8 cellular contexts compared by ENCODE assay signal in the genomic region with DNA sequence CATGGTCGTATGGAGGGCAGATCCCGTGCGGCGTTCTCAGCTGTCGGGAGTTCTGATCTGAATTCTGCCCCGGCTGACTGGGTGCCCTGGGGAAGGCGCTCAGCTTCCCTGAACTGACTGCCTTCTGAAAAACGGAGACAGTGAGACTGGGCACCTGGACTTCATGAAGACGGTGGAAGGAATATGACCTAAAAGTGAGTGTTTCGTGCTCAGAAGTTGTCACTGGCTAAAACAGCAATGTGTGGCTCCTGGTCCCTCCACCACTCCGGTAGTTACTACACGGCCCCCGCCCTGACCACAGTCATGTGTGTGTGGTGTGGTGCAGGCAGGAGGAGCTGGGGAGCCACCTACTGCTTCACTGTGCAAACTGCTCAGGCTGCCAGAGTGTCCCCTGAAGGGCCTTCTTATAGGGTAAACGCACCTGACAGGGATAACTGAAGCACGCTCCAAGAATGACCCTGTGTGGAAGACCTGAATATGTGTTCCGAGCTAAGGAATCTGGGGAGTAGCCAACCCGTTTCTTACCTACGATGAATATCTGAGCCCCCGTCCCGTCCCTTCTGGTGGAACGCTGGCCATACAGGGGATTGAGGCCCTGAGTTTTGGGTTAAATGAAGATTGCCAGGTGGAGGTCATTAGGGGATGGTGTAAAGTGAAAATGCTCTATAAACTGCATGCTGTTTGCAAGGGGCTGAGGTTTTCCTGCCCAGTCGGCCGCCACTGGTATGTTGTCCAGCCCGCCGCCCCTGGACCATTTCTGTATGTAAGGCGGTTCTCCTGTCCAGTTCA. TPM values are rescaled to one million over a fixed set of nuclear protein-coding genes. Genes with fewer than 3 reads are reported as not detected.
DNase-seq lines count a peak whose midpoint lies in the region; ATAC-seq, FAIRE-seq and TF ChIP-seq lines count a peak whose summit lies in the region.

No MANE protein-coding gene starts in this region.

- CTCF ChIA-PET in GM12878 (lab: Yijun Ruan, JAX) = interaction anchor here (1.0 to 1.2 kb wide), 2 partner anchors 42 to 163 kb away, joined by 3 to 5 read pairs; no protein-coding TSS in a partner anchor

- peak; percentile 77 for ATAC-seq in DND-41 (ENCODE audit: insufficient read depth, low read depth)
- peak; percentile 96 for ATAC-seq in GM12878
- ATAC-seq in GM19455 (IDR thresholded peaks at IDR 0.05; ENCODE audit: unreplicated experiment) = no peak

- H2AFZ ChIP-seq in DND-41 (ENCODE audit: low read depth, low read length) (no peak overlapping the region), KMS-11 (ENCODE audit: low read depth) (peak overlapping the region; percentile 32; the same call in 1 of the 2 replicates), GM12878 (ENCODE audit: control insufficient read depth, low read depth, low read length) (no peak overlapping the region)

- no peak for FAIRE-seq in GM12878 (lab: Jason Lieb, UNC)

- intact Hi-C loops in GM12878 (cut with micrococcal nuclease; ENCODE audit: unreplicated experiment) = no loop called here
- intact Hi-C loops in spleen (cut with DNase I; ENCODE audit: low total_unique reads) = no loop called here

- no peaks in the 10 kb centered on the region for H3K79me2 ChIP-seq in DND-41 (ENCODE audit: insufficient read depth, low read length)
- H3K79me2 ChIP-seq in KMS-11 (ENCODE audit: insufficient read depth, low read depth) = no peaks in the 10 kb centered on the region
- no peaks in the 10 kb centered on the region for H3K79me2 ChIP-seq in GM12878 (ENCODE audit: control insufficient read depth, insufficient read depth, low read length)

- H4K20me1 ChIP-seq in DND-41 (ENCODE audit: insufficient read depth, low read length) (no peaks in the 10 kb centered on the region; the same call in none of the 2 replicates), KMS-11 (ENCODE audit: insufficient read depth) (no peaks in the 10 kb centered on the region), GM12878 (ENCODE audit: control insufficient read depth, insufficient read depth) (no peaks in the 10 kb centered on the region)

- DNase-seq in DND-41 = peak; percentile 35
- DNase-seq in SW480 (ENCODE audit: low spot score) = peak; percentile 85
- DNase-seq in GM12878 (ENCODE audit: low read depth, low spot score) = no peak
- DNase-seq in iPS-NIHi11 (ENCODE audit: low spot score) = peak; percentile 68
- peak; percentile 83 for DNase-seq in spleen
- no peak for DNase-seq in midbrain (lab: John Stamatoyannopoulos, UW)

- WGBS in GM12878 (ENCODE audit: insufficient coverage, insufficient replicate concordance, low lambda C conversion rate, missing lambda C conversion rate) = 44% methylated on average over 26 of the region's 26 CpGs
- WGBS in spleen, 5 donors = 39 to 51% (median 45%) methylated on average over 23 to 26 of the region's 26 CpGs

- peak; percentile 79 for TF ChIP-seq RAD21 in GM12878 (IDR thresholded peaks at IDR 0.05; ENCODE audit: insufficient read depth, low read depth, low read length)

- no peak for TF ChIP-seq EP300 in GM12878 (IDR thresholded peaks at IDR 0.05; ENCODE audit: borderline replicate concordance in 1 of 2, control insufficient read depth in 1 of 2, low read depth in 2 of 2, low read length in 2 of 2)

- no peak overlapping the region for H3K9ac ChIP-seq in DND-41 (ENCODE audit: low read depth, low read length)
- H3K9ac ChIP-seq in KMS-11 = no peak overlapping the region
- H3K9ac ChIP-seq in GM12878 (ENCODE audit: control insufficient read depth, insufficient read depth, low read length) = no peak overlapping the region

- SMC1A ChIA-PET in GM12878 (lab: Charles Lee; ENCODE audit: uncharacterized antibody, unreplicated experiment) = interaction anchor here (1.4 kb wide), 1 partner anchor 85 kb away, joined by 3 read pairs; no protein-coding TSS in a partner anchor

- H3K4me2 ChIP-seq in DND-41 (ENCODE audit: insufficient read depth, low read length) = no peak overlapping the region
- H3K4me2 ChIP-seq in KMS-11 = no peak overlapping the region; the same call in 1 of the 2 replicates
- peak overlapping the region; percentile 30; the same call in 1 of the 2 replicates for H3K4me2 ChIP-seq in GM12878 (ENCODE audit: control insufficient read depth, insufficient read depth)

- POLR2A ChIA-PET in GM12878 (lab: Charles Lee) = no interaction called here

- in situ Hi-C loops in GM12878 (cut with MboI) = no loop called here

- H3K36me3 ChIP-seq in DND-41 (ENCODE audit: insufficient read depth, low read length) (no peaks in the 10 kb centered on the region), KMS-11 (ENCODE audit: insufficient read depth) (no peaks in the 10 kb centered on the region), GM12878 (ENCODE audit: control insufficient read depth in 2 of 2, insufficient read depth in 2 of 2, low read length in 1 of 2) (no peaks in the 10 kb centered on the region), spleen (no peaks in the 10 kb centered on the region)

- H3K27ac ChIP-seq in DND-41 (ENCODE audit: low read length) (no peak overlapping the region), KMS-11 (no peak overlapping the region), GM12878 (ENCODE audit: control insufficient read depth, insufficient read depth) (no peak overlapping the region), spleen (no peak overlapping the region)

- H3K27me3 ChIP-seq in DND-41 (ENCODE audit: insufficient read depth, low read length, poor library complexity) (peaks cover 35% of the 10 kb centered on the region), KMS-11 (ENCODE audit: insufficient read depth, low read depth) (no peaks in the 10 kb centered on the region), GM12878 (replicated peaks in 1 of 2; ENCODE audit: control insufficient read depth in 2 of 2, insufficient read depth in 2 of 2, low read length in 1 of 2) (no peaks in the 10 kb centered on the region; a peak in 3 of 4 replicates), spleen (replicated peaks in 1 of 7) (peaks cover 0 to 68% (median 0%) of the 10 kb centered on the region in 7 donors)

- no peak for TF ChIP-seq POLR2A in GM12878 (IDR thresholded peaks at IDR 0.05; ENCODE audit: low read depth, low read length)
- no peak for TF ChIP-seq POLR2A in spleen (IDR thresholded peaks at IDR 0.05)

- BruUV-seq in GM12878 (replicated peaks; lab: Mats Ljungman, UMichigan) = no TSS peak

- peak; percentile 44 for TF ChIP-seq CTCF in DND-41 (IDR thresholded peaks at IDR 0.05; ENCODE audit: borderline replicate concordance, extremely low read depth, low read length, poor library complexity, severe bottlenecking)
- TF ChIP-seq CTCF in KMS-11 (conservative IDR thresholded peaks at IDR 0.05; ENCODE audit: low read depth, low read length) = peak; percentile 57
- peak; percentile 42 to 70 (median 52); a peak in 5 of 6 replicates for TF ChIP-seq CTCF in GM12878 (IDR thresholded peaks at IDR 0.05 in 2 of 3, conservative IDR thresholded peaks at IDR 0.05 in 1 of 3; ENCODE audit: control insufficient read depth in 2 of 3, extremely low read depth in 1 of 3, insufficient read depth in 1 of 3, low read depth in 3 of 3, low read length in 3 of 3)
- TF ChIP-seq CTCF in spleen (IDR thresholded peaks at IDR 0.05 in 8 of 11, conservative IDR thresholded peaks at IDR 0.05 in 3 of 11) = peak in 3 of 11 experiments; percentile 15 to 38 (median 36)

- RAD21 ChIA-PET in GM12878 (lab: Charles Lee; ENCODE audit: unreplicated experiment) = interaction anchor here (1.0 kb wide), 1 partner anchor 341 kb away, joined by 3 read pairs; no protein-coding TSS in a partner anchor

- H3K4me1 ChIP-seq in DND-41 (ENCODE audit: insufficient read depth, low read length) (no peaks in the 10 kb centered on the region), KMS-11 (ENCODE audit: low read depth, poor library complexity, severe bottlenecking) (no peaks in the 10 kb centered on the region), GM12878 (ENCODE audit: control insufficient read depth, insufficient read depth, low read length) (no peaks in the 10 kb centered on the region), spleen (peaks cover 0 to 12% (median 4%) of the 10 kb centered on the region in 6 donors)

- H3K4me3 ChIP-seq in DND-41 (ENCODE audit: low read depth in 1 of 2, low read length in 2 of 2) (no peak overlapping the region), KMS-11 (IDR thresholded peaks at IDR 0.05; ENCODE audit: insufficient read depth, low read depth, low read length) (no peak overlapping the region), GM12878 (no peak overlapping the region), spleen (peak overlapping the region in 1 of 8 donors; percentile 20)

- H3K9me3 ChIP-seq in DND-41 (ENCODE audit: insufficient read depth, low read length, severe bottlenecking) (no peaks in the 10 kb centered on the region), GM12878 (replicated peaks; ENCODE audit: control insufficient read depth, insufficient read depth, low read length) (no peaks in the 10 kb centered on the region), spleen (no peaks in the 10 kb centered on the region)

RNA-seq across cellular contexts. Expression of gene MYOM3, which starts 0.6 kb away (rescaled TPM):
- not detected in 2 replicates for total RNA-seq in GM12878 (2013; cell fraction: nucleolus; rRNA removed)
- not detected in 2 replicates for total RNA-seq in GM12878 (2014; rRNA removed)
- total RNA-seq in GM12878 (2014; rRNA removed; fragmentation: Illumina TruSeq; extraction: Trizol) = not detected in 2 replicates
- not detected in 2 replicates for total RNA-seq in GM12878 (2021)
- not detected for polyA plus RNA-seq in GM12878 (2011; ENCODE audit: low read depth)
- not detected in 2 replicates for polyA plus RNA-seq in GM12878 (2011; rRNA removed)
- not detected in 2 replicates for polyA plus RNA-seq in GM12878 (2011; cell fraction: cytosol; rRNA removed)
- polyA plus RNA-seq in GM12878 (2011; cell fraction: nucleus; rRNA removed) = not detected in 2 replicates
- not detected in 2 replicates for polyA plus RNA-seq in GM12878 (2012)
- polyA plus RNA-seq in GM12878 (2014; fragmentation: Illumina TruSeq; extraction: Trizol) = not detected in 2 replicates
- not detected for polyA plus RNA-seq in GM12878 (2014; fragmentation: Nextera tagmentation; extraction: Ambion mirVana)
- polyA plus RNA-seq in GM12878 (2014; rRNA removed) = 0.06 TPM in 1 of 2 replicates, not detected in the other
- polyA plus RNA-seq in GM12878 (2016; fragmentation: Nextera tagmentation; extraction: Ambion mirVana) = not detected
- polyA minus RNA-seq in GM12878 (2011; rRNA and poly(A)+ RNA removed) = not detected in 2 replicates
- not detected in 2 replicates for polyA minus RNA-seq in GM12878 (2011; cell fraction: cytosol; rRNA and poly(A)+ RNA removed)
- polyA minus RNA-seq in GM12878 (2011; cell fraction: nucleus; rRNA and poly(A)+ RNA removed) = not detected in 2 replicates
- total RNA-seq in spleen = not detected
- polyA plus RNA-seq in spleen = under 1 TPM; 0.02 to 0.06 (median 0.06) TPM

RNA-seq across cellular contexts. Expression of gene IL22RA1, which starts 30.4 kb away (rescaled TPM):
- not detected in 2 replicates for total RNA-seq in GM12878 (2013; cell fraction: nucleolus; rRNA removed)
- total RNA-seq in GM12878 (2014; rRNA removed) = not detected in 2 replicates
- not detected in 2 replicates for total RNA-seq in GM12878 (2014; rRNA removed; fragmentation: Illumina TruSeq; extraction: Trizol)
- 0.08 TPM in 1 of 2 replicates, not detected in the other for total RNA-seq in GM12878 (2021)
- not detected for polyA plus RNA-seq in GM12878 (2011; ENCODE audit: low read depth)
- polyA plus RNA-seq in GM12878 (2011; rRNA removed) = not detected in 2 replicates
- polyA plus RNA-seq in GM12878 (2011; cell fraction: cytosol; rRNA removed) = 0.02 TPM in 1 of 2 replicates, not detected in the other
- not detected in 2 replicates for polyA plus RNA-seq in GM12878 (2011; cell fraction: nucleus; rRNA removed)
- polyA plus RNA-seq in GM12878 (2012) = not detected in 2 replicates
- polyA plus RNA-seq in GM12878 (2014; fragmentation: Illumina TruSeq; extraction: Trizol) = not detected in 2 replicates
- not detected for polyA plus RNA-seq in GM12878 (2014; fragmentation: Nextera tagmentation; extraction: Ambion mirVana)
- polyA plus RNA-seq in GM12878 (2014; rRNA removed) = not detected in 2 replicates
- not detected for polyA plus RNA-seq in GM12878 (2016; fragmentation: Nextera tagmentation; extraction: Ambion mirVana)
- not detected in 2 replicates for polyA minus RNA-seq in GM12878 (2011; rRNA and poly(A)+ RNA removed)
- not detected in 2 replicates for polyA minus RNA-seq in GM12878 (2011; cell fraction: cytosol; rRNA and poly(A)+ RNA removed)
- polyA minus RNA-seq in GM12878 (2011; cell fraction: nucleus; rRNA and poly(A)+ RNA removed) = not detected in 2 replicates
- total RNA-seq in spleen = not detected
- not detected for polyA plus RNA-seq in spleen

Comparison
In these comparisons a context has a peak if more than half of its experiments do, and no peak if none do; other contexts are left out.
1. DNase-seq: peak in DND-41 (single experiment), SW480 (single experiment), iPS-NIHi11 (single experiment) and spleen (single experiment); none in GM12878 (single experiment) and midbrain (single experiment).